8 cellular contexts compared by ENCODE assay signal in genomic region chr2:46873632-46874068, GRCh38. TPM values are rescaled to one million over a fixed set of nuclear protein-coding genes. Genes with fewer than 3 reads are reported as not detected.
A peak's percentile ranks its signal among the peaks of the same experiment; 100 is the strongest.
DNase-seq lines count a peak whose midpoint lies in the region; ATAC-seq and TF ChIP-seq lines count a peak whose summit lies in the region.

No MANE protein-coding gene starts in this region.

- no TSS peak for BruUV-seq in Calu3 (replicated peaks; lab: Mats Ljungman, UMichigan)

- H3K4me3 Mint-ChIP-seq in Calu3 (ENCODE audit: low read depth, unreplicated experiment) = no peak overlapping the region

- no peak for TF ChIP-seq POLR2A in NB4 (IDR thresholded peaks at IDR 0.05; ENCODE audit: extremely low read depth, insufficient read length)

- H3K4me1 Mint-ChIP-seq in Calu3 (ENCODE audit: low read depth, unreplicated experiment) = peaks cover 13% of the 10 kb centered on the region

- in situ Hi-C loops in astrocyte of the spinal cord (cut with HindIII; ENCODE audit: low sequenced_read_pairs) = no loop called here

- peak overlapping the region; percentile 60 for H3K27ac Mint-ChIP-seq in Calu3 (ENCODE audit: unreplicated experiment)

- H3K4me3 ChIP-seq in NB4 (ENCODE audit: low read depth, low read length) (no peak overlapping the region), astrocyte of the spinal cord (ENCODE audit: low read depth, low read length) (no peak overlapping the region)

- CTCF ChIA-PET in Calu3 (lab: Charles Lee) = interaction anchor here (0.5 to 2.0 kb wide), 9 partner anchors 11 to 217 kb away, joined by 3 to 6 read pairs (median 4); no protein-coding TSS in a partner anchor

- TF ChIP-seq CTCF in Calu3 (IDR thresholded peaks at IDR 0.05; ENCODE audit: unreplicated experiment) (no peak), NB4 (IDR thresholded peaks at IDR 0.05; ENCODE audit: low read depth, low read length) (no peak), astrocyte of the spinal cord (IDR thresholded peaks at IDR 0.05; ENCODE audit: low read depth, low read length) (no peak)

- no peaks in the 10 kb centered on the region for H3K27me3 Mint-ChIP-seq in Calu3 (ENCODE audit: unreplicated experiment)

- H3K9me3 Mint-ChIP-seq in Calu3 (ENCODE audit: low read depth, unreplicated experiment) = no peaks in the 10 kb centered on the region

- ATAC-seq in HG03097 (IDR thresholded peaks at IDR 0.05; ENCODE audit: low FRiP score, unreplicated experiment) (no peak), GM18907 (IDR thresholded peaks at IDR 0.05; ENCODE audit: unreplicated experiment) (no peak)

- H3K36me3 Mint-ChIP-seq in Calu3 (ENCODE audit: insufficient read depth, unreplicated experiment) = no peaks in the 10 kb centered on the region

- intact Hi-C loops in Calu3 (cut with micrococcal nuclease; ENCODE audit: unreplicated experiment) = loop anchor here (10.0 kb wide), 1 partner anchor 99 kb away; no protein-coding TSS in a partner anchor

- DNase-seq in Calu3 (peak; percentile 79), NB4 (ENCODE audit: low read depth) (peak; percentile 89), astrocyte of the spinal cord (ENCODE audit: low read depth, low spot score) (peak; percentile 96), kidney glomerular epithelial cell (lab: John Stamatoyannopoulos, UW) (peak; percentile 75), NCI-H748 (lab: John Stamatoyannopoulos, UW; ENCODE audit: unreplicated experiment) (no peak)
- peak; percentile 30 to 42 for DNase-seq in stimulated activated CD8-positive, alpha-beta memory T cell treated with anti-CD3 and anti-CD28 coated beads, Interleukin-15, amount 100 ng/mL, for 48 hours (ENCODE audit: low read depth in 2 of 2)

RNA-seq across cellular contexts. Expression of gene MCFD2, which starts 42.0 kb away (rescaled TPM):
- total RNA-seq in Calu3 (2022) = 99.8 and 108 TPM in 2 replicates
